In genomic region chr1:1889847-1890505, GRCh38 we compare ENCODE assay signal across 8 cellular contexts. TPM values are rescaled to one million over a fixed set of nuclear protein-coding genes. Genes with fewer than 3 reads are reported as not detected.
DNase-seq lines count a peak whose midpoint lies in the region; ATAC-seq and TF ChIP-seq lines count a peak whose summit lies in the region.

No MANE protein-coding gene starts in this region.

- peaks cover 54% of the 10 kb centered on the region for H3K4me1 Mint-ChIP-seq in activated naive CD8-positive, alpha-beta T cell treated with anti-CD3 and anti-CD28 coated beads, Interleukin-2, amount 50 U/mL, for 24 hours

- H3K27me3 Mint-ChIP-seq in activated naive CD8-positive, alpha-beta T cell treated with anti-CD3 and anti-CD28 coated beads, Interleukin-2, amount 50 U/mL, for 24 hours = no peaks in the 10 kb centered on the region

- H3K27me3 ChIP-seq in heart right ventricle = no peaks in the 10 kb centered on the region

- peak; percentile 28 for DNase-seq in activated T-cell treated with anti-CD3 and anti-CD28 coated beads for 24 hours (ENCODE audit: low read depth)
- no peak for DNase-seq in activated T-cell treated with anti-CD3 and anti-CD28 coated beads for 4 hours
- peak; percentile 45 for DNase-seq in RPMI7951 (ENCODE audit: low read depth)
- DNase-seq in activated naive CD8-positive, alpha-beta T cell treated with anti-CD3 and anti-CD28 coated beads, Interleukin-2, amount 50 U/mL, for 24 hours = peak; percentile 55
- DNase-seq in heart right ventricle = peak; percentile 61 to 70
- DNase-seq in retina = peak; percentile 80
- no peak for DNase-seq in HuH-7 (ENCODE audit: low spot score)

- no peaks in the 10 kb centered on the region for H3K9me3 ChIP-seq in heart right ventricle

- peak overlapping the region; percentile 91 to 99 (median 96) for H3K27ac ChIP-seq in heart right ventricle

- H3K27ac Mint-ChIP-seq in activated naive CD8-positive, alpha-beta T cell treated with anti-CD3 and anti-CD28 coated beads, Interleukin-2, amount 50 U/mL, for 24 hours = peak overlapping the region; percentile 85

- H3K4me3 ChIP-seq in heart right ventricle = peak overlapping the region; percentile 47 to 98 (median 88)

- intact Hi-C loops in heart right ventricle (cut with DNase I) = loop anchor here in 8 of 10 donors (2.0 to 10.0 kb wide), 9 partner anchors 31 to 113 kb away; partner anchors contain the start of gene NADK (in 2 of the 8)

- peaks cover 28 to 80% (median 64%) of the 10 kb centered on the region in 9 donors for H3K4me1 ChIP-seq in heart right ventricle

- H3K4me3 Mint-ChIP-seq in activated naive CD8-positive, alpha-beta T cell treated with anti-CD3 and anti-CD28 coated beads, Interleukin-2, amount 50 U/mL, for 24 hours = peak overlapping the region; percentile 85

- ATAC-seq in HG03045 (IDR thresholded peaks at IDR 0.05; ENCODE audit: unreplicated experiment) (peak; percentile 39), heart right ventricle (peak in 6 of 8 donors; percentile 3 to 43 (median 26))
- ATAC-seq in activated naive CD8-positive, alpha-beta T cell treated with anti-CD3 and anti-CD28 coated beads, Interleukin-2, amount 50 U/mL, for 24 hours = peak; percentile 12

- peaks cover 19% of the 10 kb centered on the region for H3K36me3 Mint-ChIP-seq in activated naive CD8-positive, alpha-beta T cell treated with anti-CD3 and anti-CD28 coated beads, Interleukin-2, amount 50 U/mL, for 24 hours (ENCODE audit: low read depth)

- no peaks in the 10 kb centered on the region for H3K9me3 Mint-ChIP-seq in activated naive CD8-positive, alpha-beta T cell treated with anti-CD3 and anti-CD28 coated beads, Interleukin-2, amount 50 U/mL, for 24 hours

- peak in 1 of 9 donors; percentile 12 for TF ChIP-seq CTCF in heart right ventricle (IDR thresholded peaks at IDR 0.05)

- WGBS in heart right ventricle, 2 donors = 0 to 1% methylated on average over 70 to 88 of the region's 88 CpGs

- peaks cover 0 to 3% (median 0%) of the 10 kb centered on the region in 9 donors for H3K36me3 ChIP-seq in heart right ventricle

RNA-seq across cellular contexts. Expression of gene GNB1, which starts 0.9 kb away (rescaled TPM):
- 87.6 and 97.9 TPM in 2 replicates for total RNA-seq in RPMI7951 (2014; rRNA removed; shearing (Covaris generic))
- total RNA-seq in heart right ventricle = 100 to 1,000 TPM; 139 to 228 (median 174) TPM
- 100 to 1,000 TPM in 1 of 2 donors, 10 to 100 TPM in 1; 64.9 to 109 TPM for polyA plus RNA-seq in heart right ventricle

RNA-seq across cellular contexts. Expression of gene CALML6, which starts 25.1 kb away (rescaled TPM):
- not detected in 2 replicates for total RNA-seq in RPMI7951 (2014; rRNA removed; shearing (Covaris generic))
- under 1 TPM in 2 of 10 donors, not detected in 8; 0.20 TPM for total RNA-seq in heart right ventricle
- polyA plus RNA-seq in heart right ventricle = under 1 TPM; 0.09 to 0.88 TPM

RNA-seq across cellular contexts. Expression of gene TMEM52, which starts 29.1 kb away (rescaled TPM):
- 0.39 and 0.48 TPM in 2 replicates for total RNA-seq in RPMI7951 (2014; rRNA removed; shearing (Covaris generic))
- total RNA-seq in heart right ventricle = 1 to 10 TPM in 6 of 10 donors, under 1 TPM in 2, not detected in 2; 0.58 to 3.1 (median 1.9) TPM
- 10 to 100 TPM in 1 of 2 donors, 1 to 10 TPM in 1; 1.0 to 11.5 TPM for polyA plus RNA-seq in heart right ventricle

Comparison
In these comparisons a context has a peak if more than half of its experiments do, and no peak if none do; other contexts are left out.
1. DNase-seq: peak in activated T-cell treated with anti-CD3 and anti-CD28 coated beads for 24 hours (single experiment), RPMI7951 (single experiment), activated naive CD8-positive, alpha-beta T cell treated with anti-CD3 and anti-CD28 coated beads, Interleukin-2, amount 50 U/mL, for 24 hours (single experiment), heart right ventricle (2 of 2) and retina (single experiment); none in activated T-cell treated with anti-CD3 and anti-CD28 coated beads for 4 hours (single experiment) and HuH-7 (single experiment).
2. Peak in every context shown above with its lines, with median percentiles within 50 percentile points of each other: ATAC-seq.